8 cellular contexts compared by ENCODE assay signal in the genomic region with DNA sequence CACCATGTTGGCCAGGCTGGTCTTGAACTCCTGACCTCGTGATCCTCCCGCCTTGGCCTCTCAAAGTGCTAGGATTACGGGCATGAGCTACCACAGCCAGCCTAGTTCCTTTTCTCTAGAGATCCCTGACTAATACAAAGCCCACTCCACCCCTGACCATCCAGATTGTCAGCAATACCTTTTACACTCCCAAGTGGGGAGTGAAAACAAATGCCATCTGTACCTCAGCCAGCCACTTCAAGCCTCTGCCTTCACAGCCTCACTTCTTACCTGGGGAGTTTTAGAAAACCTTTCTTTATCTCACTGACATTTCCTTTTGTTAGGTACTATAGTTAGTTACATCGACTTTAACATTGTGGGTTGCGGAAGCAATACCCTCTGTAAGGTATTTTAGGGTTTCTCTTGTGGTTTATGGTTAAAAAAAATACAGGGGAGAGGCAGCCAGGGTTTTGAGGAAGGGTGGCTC.
DNase-seq lines count a peak whose midpoint lies in the region; ATAC-seq and TF ChIP-seq lines count a peak whose summit lies in the region.

No MANE protein-coding gene starts in this region.

- no peaks in the 10 kb centered on the region for H3K36me3 Mint-ChIP-seq in activated naive CD8-positive, alpha-beta T cell treated with anti-CD3 and anti-CD28 coated beads, Interleukin-2, amount 50 U/mL, for 24 hours (ENCODE audit: low read depth)

- H3K4me1 Mint-ChIP-seq in activated naive CD8-positive, alpha-beta T cell treated with anti-CD3 and anti-CD28 coated beads, Interleukin-2, amount 50 U/mL, for 24 hours = peaks cover 83% of the 10 kb centered on the region

- H3K27ac Mint-ChIP-seq in activated naive CD8-positive, alpha-beta T cell treated with anti-CD3 and anti-CD28 coated beads, Interleukin-2, amount 50 U/mL, for 24 hours = peak overlapping the region; percentile 66

- no peaks in the 10 kb centered on the region for H3K9me3 Mint-ChIP-seq in activated naive CD8-positive, alpha-beta T cell treated with anti-CD3 and anti-CD28 coated beads, Interleukin-2, amount 50 U/mL, for 24 hours

- H3K27me3 Mint-ChIP-seq in activated naive CD8-positive, alpha-beta T cell treated with anti-CD3 and anti-CD28 coated beads, Interleukin-2, amount 50 U/mL, for 24 hours = no peaks in the 10 kb centered on the region

- DNase-seq in GM13977 (ENCODE audit: low spot score) = peak; percentile 38
- no peak for DNase-seq in activated naive CD8-positive, alpha-beta T cell treated with anti-CD3 and anti-CD28 coated beads, Interleukin-2, amount 50 U/mL, for 24 hours
- DNase-seq in AG08396 (ENCODE audit: low spot score) = no peak
- no peak for DNase-seq in NCI-H1417 treated with DMSO at 0.1 percent for 48 hours (lab: John Stamatoyannopoulos, UW)
- no peak for DNase-seq in GOT3 (lab: John Stamatoyannopoulos, UW)
- no peak for DNase-seq in DMS53 treated with DMSO at 0.1 percent for 48 hours (lab: John Stamatoyannopoulos, UW; ENCODE audit: unreplicated experiment)

- TF ChIP-seq CTCF in GM13977 (IDR thresholded peaks at IDR 0.05; ENCODE audit: extremely low read depth, insufficient read depth, missing control alignments) = no peak

- H3K4me3 Mint-ChIP-seq in activated naive CD8-positive, alpha-beta T cell treated with anti-CD3 and anti-CD28 coated beads, Interleukin-2, amount 50 U/mL, for 24 hours = no peak overlapping the region

- in situ Hi-C loops in GM13977 (cut with MboI; ENCODE audit: low pct_unique_long_range_greater_than_20kb, low sequenced_read_pairs, unreplicated experiment) = no loop called here

- ATAC-seq in GM21367 (IDR thresholded peaks at IDR 0.05; ENCODE audit: unreplicated experiment) (peak; percentile 52), HG03280 (IDR thresholded peaks at IDR 0.05; ENCODE audit: unreplicated experiment) (peak; percentile 41)
- ATAC-seq in activated naive CD8-positive, alpha-beta T cell treated with anti-CD3 and anti-CD28 coated beads, Interleukin-2, amount 50 U/mL, for 24 hours = peak; percentile 12
